ENCODE assay signal across 9 cellular contexts in genomic region chr11:62853279-62853965, GRCh38. TPM values are rescaled to one million over a fixed set of nuclear protein-coding genes. Genes with fewer than 3 reads are reported as not detected.
DNase-seq lines count a peak whose midpoint lies in the region; ATAC-seq, FAIRE-seq and TF ChIP-seq lines count a peak whose summit lies in the region.
"Had no signal": no experiment of that assay in that cellular context is flagged by ENCODE, and none has a peak within 500 bp of the region (broad histone marks: within the 10 kb centered on the region; RNA-seq: fewer than 3 reads in every experiment).

No MANE protein-coding gene starts in this region.

- H3K9ac ChIP-seq in BLaER1 treated with 17β-estradiol and CSF1 and Interleukin-3, amounts not matched to agents 10 nM and 100 nM, result peak overlapping the region; percentile 86 to 99 (median 95)
- H3K9ac ChIP-seq in IMR-90 (ENCODE audit: low read depth, low read length) (peak overlapping the region; percentile 97; the same call in 1 of the 2 replicates), GM12878 (ENCODE audit: control insufficient read depth, insufficient read depth, low read length) (peak overlapping the region; percentile 88)

- TF ChIP-seq EP300 in GM12878 (IDR thresholded peaks at IDR 0.05; ENCODE audit: borderline replicate concordance in 1 of 2, control insufficient read depth in 1 of 2, low read depth in 2 of 2, low read length in 2 of 2), result no peak

- peaks cover 37 to 48% (median 42%) of the 10 kb centered on the region in 11 experiments for H3K36me3 ChIP-seq in BLaER1 treated with 17β-estradiol and CSF1 and Interleukin-3, amounts not matched to agents 10 nM and 100 nM
- H3K36me3 ChIP-seq in IMR-90 (ENCODE audit: control insufficient read depth, insufficient read depth, low read length) (peaks cover 30% of the 10 kb centered on the region), GM12878 (ENCODE audit: control insufficient read depth in 2 of 2, insufficient read depth in 2 of 2, low read length in 1 of 2) (peaks cover 17 to 32% of the 10 kb centered on the region in 2 experiments), mesodermal cell (ENCODE audit: control insufficient read depth, insufficient read depth, low read length) (peaks cover 42% of the 10 kb centered on the region)

- H2BK5ac ChIP-seq in IMR-90 (ENCODE audit: low read depth, low read length, poor library complexity, severe bottlenecking), result no peak overlapping the region

- peaks cover 70% of the 10 kb centered on the region for H3K79me2 ChIP-seq in GM12878 (ENCODE audit: control insufficient read depth, insufficient read depth, low read length)

- TF ChIP-seq CTCF in IMR-90 (conservative IDR thresholded peaks at IDR 0.05; ENCODE audit: low read depth, low read length) (no peak), GM12878 (IDR thresholded peaks at IDR 0.05 in 2 of 3, conservative IDR thresholded peaks at IDR 0.05 in 1 of 3; ENCODE audit: control insufficient read depth in 2 of 3, extremely low read depth in 1 of 3, insufficient read depth in 1 of 3, low read depth in 3 of 3, low read length in 3 of 3) (no peak)

- POLR2A ChIA-PET in IMR-90 (lab: Charles Lee; ENCODE audit: unreplicated experiment), result no interaction called here
- POLR2A ChIA-PET in GM12878 (lab: Charles Lee), result interaction anchor here (0.5 to 7.8 kb wide), 17 partner anchors 8 to 188 kb away, joined by 3 to 92 read pairs (median 6); partner anchors contain the start of genes C11orf98, CSKMT, SLC3A2 and STX5

- DNase-seq in IMR-90 (no peak), GM12878 (ENCODE audit: low read depth, low spot score) (no peak), HT-29 (ENCODE audit: low spot score) (no peak), dedifferentiated amniotic fluid mesenchymal stem cell (ENCODE audit: extremely low spot score) (no peak)
- DNase-seq: NCI-H187 treated with DMSO at 0.1 percent for 48 hours had no signal

- H3K4me1 ChIP-seq in BLaER1 treated with 17β-estradiol and CSF1 and Interleukin-3, amounts not matched to agents 10 nM and 100 nM, result peaks cover 38 to 51% (median 45%) of the 10 kb centered on the region in 10 experiments
- peaks cover 2% of the 10 kb centered on the region; the same call in 1 of the 2 replicates for H3K4me1 ChIP-seq in IMR-90 (ENCODE audit: control insufficient read depth, insufficient read depth, low read length)
- peaks cover 17% of the 10 kb centered on the region for H3K4me1 ChIP-seq in GM12878 (ENCODE audit: control insufficient read depth, insufficient read depth, low read length)
- H3K4me1 ChIP-seq in mesodermal cell (ENCODE audit: control insufficient read depth, insufficient read depth, low read length, poor library complexity, severe bottlenecking), result peaks cover 21% of the 10 kb centered on the region

- peaks cover 40 to 58% (median 54%) of the 10 kb centered on the region in 11 experiments for H4K20me1 ChIP-seq in BLaER1 treated with 17β-estradiol and CSF1 and Interleukin-3, amounts not matched to agents 10 nM and 100 nM
- H4K20me1 ChIP-seq in IMR-90 (ENCODE audit: insufficient read depth, low read length) (peaks cover 42% of the 10 kb centered on the region), GM12878 (ENCODE audit: control insufficient read depth, insufficient read depth) (0 out of 2 replicates have a peak, but pooled peaks cover 3% of the 10 kb centered on the region)

- H2BK120ac ChIP-seq in IMR-90 (ENCODE audit: low read depth, low read length), result no peak overlapping the region

- H2AFZ ChIP-seq in IMR-90 (replicated peaks; ENCODE audit: low read length, poor library complexity), result no peak overlapping the region
- H2AFZ ChIP-seq in GM12878 (ENCODE audit: control insufficient read depth, low read depth, low read length), result no peak overlapping the region

- intact Hi-C loops in IMR-90 (cut with micrococcal nuclease) (no loop called here), GM12878 (cut with micrococcal nuclease; ENCODE audit: unreplicated experiment) (no loop called here)

- no peak overlapping the region for H2AK9ac ChIP-seq in IMR-90 (replicated peaks; ENCODE audit: low read depth, low read length, poor library complexity)

- peak overlapping the region in 9 of 11 experiments; percentile 26 to 98 (median 95); a peak in 18 of 22 replicates for H3K27ac ChIP-seq in BLaER1 treated with 17β-estradiol and CSF1 and Interleukin-3, amounts not matched to agents 10 nM and 100 nM
- no peak overlapping the region for H3K27ac ChIP-seq in IMR-90 (ENCODE audit: insufficient read depth, low read length)
- H3K27ac ChIP-seq in GM12878 (ENCODE audit: control insufficient read depth, insufficient read depth), result peak overlapping the region; percentile 61; the same call in 1 of the 2 replicates
- H3K27ac ChIP-seq in mesodermal cell (ENCODE audit: low read depth, low read length, severe bottlenecking), result peak overlapping the region; percentile 64

- no peak for TF ChIP-seq RAD21 in IMR-90 (IDR thresholded peaks at IDR 0.05; ENCODE audit: low read length)
- no peak for TF ChIP-seq RAD21 in GM12878 (IDR thresholded peaks at IDR 0.05; ENCODE audit: insufficient read depth, low read depth, low read length)

- H3K4ac ChIP-seq in IMR-90 (ENCODE audit: low read depth, low read length), result no peak overlapping the region

- H3K79me1 ChIP-seq in IMR-90 (ENCODE audit: low read depth in 1 of 2, low read length in 2 of 2), result peaks cover 20 to 50% of the 10 kb centered on the region in 2 experiments

- dilution Hi-C loops in IMR-90 (cut with HindIII; ENCODE audit: low sequenced_read_pairs, unreplicated experiment), result no loop called here

- SMC1A ChIA-PET in GM12878 (lab: Charles Lee; ENCODE audit: uncharacterized antibody, unreplicated experiment), result interaction anchor here (0.9 to 5.2 kb wide), 15 partner anchors 8 to 186 kb away, joined by 3 to 36 read pairs (median 5); partner anchors contain the start of genes SLC3A2, STX5, TEX54 and WDR74

- TF ChIP-seq POLR2A in IMR-90 (IDR thresholded peaks at IDR 0.05; ENCODE audit: low read depth, low read length) (no peak), GM12878 (IDR thresholded peaks at IDR 0.05; ENCODE audit: low read depth, low read length) (peak; percentile 45)

- no peak overlapping the region for H4K8ac ChIP-seq in IMR-90 (ENCODE audit: low read depth in 2 of 2, low read length in 2 of 2)

- peak overlapping the region; percentile 22; the same call in 1 of the 2 replicates for H3K14ac ChIP-seq in IMR-90 (replicated peaks; ENCODE audit: low read depth, low read length)

- no peak overlapping the region for H2BK20ac ChIP-seq in IMR-90 (ENCODE audit: low read depth, low read length)

- H3K4me2 ChIP-seq in BLaER1 treated with 17β-estradiol and CSF1 and Interleukin-3, amounts not matched to agents 10 nM and 100 nM, result peak overlapping the region; percentile 91 to 99 (median 97)
- H3K4me2 ChIP-seq in IMR-90 (ENCODE audit: low read depth, low read length) (peak overlapping the region; percentile 83), GM12878 (ENCODE audit: control insufficient read depth, insufficient read depth) (peak overlapping the region; percentile 94)

- H2AK5ac ChIP-seq in IMR-90 (ENCODE audit: low read depth, low read length), result no peak overlapping the region

- H3K56ac ChIP-seq in IMR-90 (ENCODE audit: extremely low read depth, insufficient read depth, low read length), result peak overlapping the region; percentile 2; the same call in 1 of the 2 replicates

- FAIRE-seq in GM12878 (lab: Jason Lieb, UNC), result no peak

- BruUV-seq in IMR-90 (replicated peaks; lab: Mats Ljungman, UMichigan), result no TSS peak
- BruUV-seq in GM12878 (replicated peaks; lab: Mats Ljungman, UMichigan), result no TSS peak

- no peak overlapping the region for H2BK15ac ChIP-seq in IMR-90 (ENCODE audit: low read depth, low read length)

- ATAC-seq in IMR-90 (ENCODE audit: low read depth) (no peak), GM12878 (no peak), HG03025 (IDR thresholded peaks at IDR 0.05; ENCODE audit: low FRiP score, unreplicated experiment) (no peak), GM18909 (IDR thresholded peaks at IDR 0.05; ENCODE audit: poor library complexity, unreplicated experiment) (no peak)

- H4K91ac ChIP-seq in IMR-90 (ENCODE audit: insufficient read depth, low read depth, low read length), result no peak overlapping the region

- H3K18ac ChIP-seq in IMR-90 (ENCODE audit: low read depth, low read length), result no peak overlapping the region

- H4K5ac ChIP-seq in IMR-90 (ENCODE audit: low read depth, low read length), result no peak overlapping the region

- in situ Hi-C loops in IMR-90 (cut with MboI; ENCODE audit: low sequenced_read_pairs) (loop anchor here (25.0 kb wide), 1 partner anchor 466 kb away; no protein-coding TSS in a partner anchor), GM12878 (cut with MboI) (no loop called here)

- H3K9me3 ChIP-seq in BLaER1 treated with 17β-estradiol and CSF1 and Interleukin-3, amounts not matched to agents 10 nM and 100 nM (replicated peaks in 1 of 11), result no peaks in the 10 kb centered on the region; a peak in 2 of 22 replicates
- H3K9me3 ChIP-seq in IMR-90 (ENCODE audit: control insufficient read depth, insufficient read depth, low read length) (no peaks in the 10 kb centered on the region), GM12878 (replicated peaks; ENCODE audit: control insufficient read depth, insufficient read depth, low read length) (no peaks in the 10 kb centered on the region), mesodermal cell (ENCODE audit: control insufficient read depth, low read length) (no peaks in the 10 kb centered on the region)

- peak overlapping the region; percentile 70 for H3K23ac ChIP-seq in IMR-90 (ENCODE audit: low read depth, low read length)

- no peaks in the 10 kb centered on the region for H3K27me3 ChIP-seq in BLaER1 treated with 17β-estradiol and CSF1 and Interleukin-3, amounts not matched to agents 10 nM and 100 nM
- H3K27me3 ChIP-seq in IMR-90 (ENCODE audit: control insufficient read depth, insufficient read depth, low read length) (no peaks in the 10 kb centered on the region), GM12878 (replicated peaks in 1 of 2; ENCODE audit: control insufficient read depth in 2 of 2, insufficient read depth in 2 of 2, low read length in 1 of 2) (no peaks in the 10 kb centered on the region)

- H3K4me3 ChIP-seq in BLaER1 treated with 17β-estradiol and CSF1 and Interleukin-3, amounts not matched to agents 10 nM and 100 nM, result peak overlapping the region; percentile 82 to 96 (median 89)
- H3K4me3 ChIP-seq in IMR-90 (ENCODE audit: insufficient read depth, low read depth, low read length) (peak overlapping the region; percentile 17), GM12878 (peak overlapping the region; percentile 91), mesodermal cell (ENCODE audit: extremely low read depth, insufficient read depth, low read length, poor library complexity, severe bottlenecking) (peak overlapping the region; percentile 92)

- WGBS in IMR-90 (ENCODE audit: extremely low coverage in 2 of 2, insufficient read length in 1 of 2), 2 experiments, result 67% methylated on average over 1 of the region's 7 CpGs; no CpG with 5 or more reads in 1 of the 2 experiments
- 10% methylated on average over 7 of the region's 7 CpGs for WGBS in GM12878 (ENCODE audit: insufficient coverage, insufficient replicate concordance, low lambda C conversion rate, missing lambda C conversion rate)
- 51 to 100% methylated on average over 1 to 4 of the region's 7 CpGs for WGBS in mesodermal cell (ENCODE audit: insufficient coverage in 2 of 2), 2 experiments

- CTCF ChIA-PET in IMR-90 (lab: Yijun Ruan, JAX), result no interaction called here
- CTCF ChIA-PET in GM12878 (lab: Yijun Ruan, JAX), result interaction anchor here (0.6 to 5.9 kb wide), 8 partner anchors 8 to 310 kb away, joined by 3 to 68 read pairs (median 4); partner anchors contain the start of gene TMEM179B

- 0 out of 2 replicates have a peak, but pooled peaks cover 4% of the 10 kb centered on the region for H3K9me1 ChIP-seq in IMR-90 (ENCODE audit: insufficient read depth, low read length)

- RAD21 ChIA-PET in GM12878 (lab: Charles Lee; ENCODE audit: unreplicated experiment), result interaction anchor here (1.0 to 3.6 kb wide), 6 partner anchors 10 to 241 kb away, joined by 3 to 31 read pairs (median 4); partner anchors contain the start of genes C11orf98, CSKMT, EML3 and TMEM179B

RNA-seq across cellular contexts. Expression of gene WDR74, which starts 14.0 kb away (rescaled TPM):
- total RNA-seq in IMR-90 (2012; rRNA removed) (40.8 and 44.3 TPM in 2 replicates), GM12878 (2014; rRNA removed) (101 and 103 TPM in 2 replicates), GM12878 (2014; rRNA removed; fragmentation: Illumina TruSeq; extraction: Trizol) (54.4 and 58.0 TPM in 2 replicates), GM12878 (2021) (63.8 and 72.3 TPM in 2 replicates)
- polyA plus RNA-seq in IMR-90 (2012; rRNA removed) (38.4 and 41.9 TPM in 2 replicates), GM12878 (2011; rRNA removed) (36.2 and 54.3 TPM in 2 replicates), GM12878 (2014; fragmentation: Illumina TruSeq; extraction: Trizol) (34.5 and 54.3 TPM in 2 replicates), GM12878 (2014; fragmentation: Nextera tagmentation; extraction: Ambion mirVana) (10 to 100 TPM; 18.2 to 54.5 TPM), GM12878 (2014; rRNA removed) (86.6 and 99.0 TPM in 2 replicates), GM12878 (2016; fragmentation: Nextera tagmentation; extraction: Ambion mirVana) (10 to 100 TPM; 63.4 to 74.4 TPM)
- polyA plus RNA-seq in IMR-90 (2012; cell fraction: cytosol; rRNA removed), result 31.9 and 59.9 TPM in 2 replicates
- polyA plus RNA-seq in IMR-90 (2012; cell fraction: nucleus; rRNA removed; ENCODE audit: low replicate concordance), result 66.2 and 131 TPM in 2 replicates
- total RNA-seq in GM12878 (2013; cell fraction: nucleolus; rRNA removed), result 62.3 and 66.4 TPM in 2 replicates
- 38.3 TPM for polyA plus RNA-seq in GM12878 (2011; ENCODE audit: low read depth)
- 69.3 and 90.8 TPM in 2 replicates for polyA plus RNA-seq in GM12878 (2011; cell fraction: cytosol; rRNA removed)
- 163 and 166 TPM in 2 replicates for polyA plus RNA-seq in GM12878 (2011; cell fraction: nucleus; rRNA removed)
- polyA plus RNA-seq in GM12878 (2012), result 51.9 and 71.4 TPM in 2 replicates
- 68.5 and 73.3 TPM in 2 replicates for polyA minus RNA-seq in GM12878 (2011; rRNA and poly(A)+ RNA removed)
- polyA minus RNA-seq in GM12878 (2011; cell fraction: cytosol; rRNA and poly(A)+ RNA removed), result 33.9 and 55.1 TPM in 2 replicates
- 141 and 157 TPM in 2 replicates for polyA minus RNA-seq in GM12878 (2011; cell fraction: nucleus; rRNA and poly(A)+ RNA removed)
- 93.1 TPM for polyA plus RNA-seq in mesodermal cell (2013, experiment 1 of 2)
- polyA plus RNA-seq in mesodermal cell (2013, experiment 2 of 2), result 110 TPM
- 183 and 191 TPM in 2 replicates for total RNA-seq in HT-29 (2014; rRNA removed; shearing (Covaris generic))

RNA-seq across cellular contexts. Expression of gene TEX54, which starts 20.8 kb away (rescaled TPM):
- total RNA-seq in IMR-90 (2012; rRNA removed), result not detected in 2 replicates
- not detected in 2 replicates for polyA plus RNA-seq in IMR-90 (2012; rRNA removed)
- not detected in 2 replicates for polyA plus RNA-seq in IMR-90 (2012; cell fraction: cytosol; rRNA removed)
- polyA plus RNA-seq in IMR-90 (2012; cell fraction: nucleus; rRNA removed; ENCODE audit: low replicate concordance), result not detected in 2 replicates
- not detected in 2 replicates for total RNA-seq in GM12878 (2013; cell fraction: nucleolus; rRNA removed)
- total RNA-seq in GM12878 (2014; rRNA removed), result 0.68 TPM in 1 of 2 replicates, not detected in the other
- total RNA-seq in GM12878 (2014; rRNA removed; fragmentation: Illumina TruSeq; extraction: Trizol), result not detected in 2 replicates
- not detected in 2 replicates for total RNA-seq in GM12878 (2021)
- polyA plus RNA-seq in GM12878 (2011; ENCODE audit: low read depth), result not detected
- not detected in 2 replicates for polyA plus RNA-seq in GM12878 (2011; rRNA removed)
- not detected in 2 replicates for polyA plus RNA-seq in GM12878 (2011; cell fraction: cytosol; rRNA removed)
- polyA plus RNA-seq in GM12878 (2011; cell fraction: nucleus; rRNA removed), result 0.48 TPM in 1 of 2 replicates, not detected in the other
- polyA plus RNA-seq in GM12878 (2012), result 0.58 TPM in 1 of 2 replicates, not detected in the other
- not detected in 2 replicates for polyA plus RNA-seq in GM12878 (2014; fragmentation: Illumina TruSeq; extraction: Trizol)
- polyA plus RNA-seq in GM12878 (2014; fragmentation: Nextera tagmentation; extraction: Ambion mirVana), result not detected
- not detected in 2 replicates for polyA plus RNA-seq in GM12878 (2014; rRNA removed)
- polyA plus RNA-seq in GM12878 (2016; fragmentation: Nextera tagmentation; extraction: Ambion mirVana), result under 1 TPM; 0.38 to 0.51 TPM
- polyA minus RNA-seq in GM12878 (2011; rRNA and poly(A)+ RNA removed), result not detected in 2 replicates
- not detected in 2 replicates for polyA minus RNA-seq in GM12878 (2011; cell fraction: cytosol; rRNA and poly(A)+ RNA removed)
- polyA minus RNA-seq in GM12878 (2011; cell fraction: nucleus; rRNA and poly(A)+ RNA removed), result 1.1 TPM in 1 of 2 replicates, not detected in the other
- polyA plus RNA-seq in mesodermal cell (2013, experiment 1 of 2), result not detected
- polyA plus RNA-seq in mesodermal cell (2013, experiment 2 of 2), result not detected
- 0.61 TPM in 1 of 2 replicates, not detected in the other for total RNA-seq in HT-29 (2014; rRNA removed; shearing (Covaris generic))

RNA-seq across cellular contexts. Expression of gene STX5, which starts 21.6 kb away (rescaled TPM):
- total RNA-seq in IMR-90 (2012; rRNA removed), result 48.6 and 49.5 TPM in 2 replicates
- 43.1 and 43.5 TPM in 2 replicates for polyA plus RNA-seq in IMR-90 (2012; rRNA removed)
- polyA plus RNA-seq in IMR-90 (2012; cell fraction: cytosol; rRNA removed), result 24.5 and 39.6 TPM in 2 replicates
- 35.4 and 47.9 TPM in 2 replicates for polyA plus RNA-seq in IMR-90 (2012; cell fraction: nucleus; rRNA removed; ENCODE audit: low replicate concordance)
- total RNA-seq in GM12878 (2013; cell fraction: nucleolus; rRNA removed), result 28.8 and 33.0 TPM in 2 replicates
- 32.3 and 35.4 TPM in 2 replicates for total RNA-seq in GM12878 (2014; rRNA removed)
- total RNA-seq in GM12878 (2014; rRNA removed; fragmentation: Illumina TruSeq; extraction: Trizol), result 23.5 and 24.8 TPM in 2 replicates
- 28.6 and 33.5 TPM in 2 replicates for total RNA-seq in GM12878 (2021)
- 19.9 TPM for polyA plus RNA-seq in GM12878 (2011; ENCODE audit: low read depth)
- polyA plus RNA-seq in GM12878 (2011; rRNA removed), result 22.1 and 30.0 TPM in 2 replicates
- 38.2 and 43.3 TPM in 2 replicates for polyA plus RNA-seq in GM12878 (2011; cell fraction: cytosol; rRNA removed)
- 29.4 and 36.1 TPM in 2 replicates for polyA plus RNA-seq in GM12878 (2011; cell fraction: nucleus; rRNA removed)
- polyA plus RNA-seq in GM12878 (2012), result 34.5 and 35.2 TPM in 2 replicates
- 25.0 and 30.7 TPM in 2 replicates for polyA plus RNA-seq in GM12878 (2014; fragmentation: Illumina TruSeq; extraction: Trizol)
- polyA plus RNA-seq in GM12878 (2014; fragmentation: Nextera tagmentation; extraction: Ambion mirVana), result 1 to 10 TPM; 3.8 to 4.5 TPM
- polyA plus RNA-seq in GM12878 (2014; rRNA removed), result 31.1 and 32.8 TPM in 2 replicates
- polyA plus RNA-seq in GM12878 (2016; fragmentation: Nextera tagmentation; extraction: Ambion mirVana), result 10 to 100 TPM; 21.6 to 21.9 TPM
- 45.3 and 57.3 TPM in 2 replicates for polyA minus RNA-seq in GM12878 (2011; rRNA and poly(A)+ RNA removed)
- polyA minus RNA-seq in GM12878 (2011; cell fraction: cytosol; rRNA and poly(A)+ RNA removed), result 9.8 and 11.3 TPM in 2 replicates
- 15.1 and 16.0 TPM in 2 replicates for polyA minus RNA-seq in GM12878 (2011; cell fraction: nucleus; rRNA and poly(A)+ RNA removed)
- 54.7 TPM for polyA plus RNA-seq in mesodermal cell (2013, experiment 1 of 2)
- polyA plus RNA-seq in mesodermal cell (2013, experiment 2 of 2), result 54.2 TPM
- 64.6 and 80.6 TPM in 2 replicates for total RNA-seq in HT-29 (2014; rRNA removed; shearing (Covaris generic))

RNA-seq across cellular contexts. Expression of gene SLC3A2, which starts 27.3 kb away (rescaled TPM):
- total RNA-seq in IMR-90 (2012; rRNA removed) (114 and 140 TPM in 2 replicates), GM12878 (2014; rRNA removed) (143 and 147 TPM in 2 replicates), GM12878 (2014; rRNA removed; fragmentation: Illumina TruSeq; extraction: Trizol) (72.2 and 79.6 TPM in 2 replicates), GM12878 (2021) (113 and 114 TPM in 2 replicates)
- polyA plus RNA-seq in IMR-90 (2012; rRNA removed) (239 TPM in 2 replicates), GM12878 (2011; rRNA removed) (127 and 134 TPM in 2 replicates), GM12878 (2014; fragmentation: Illumina TruSeq; extraction: Trizol) (79.7 and 80.9 TPM in 2 replicates), GM12878 (2014; fragmentation: Nextera tagmentation; extraction: Ambion mirVana) (10 to 100 TPM in 1 of 2 experiments, 1 to 10 TPM in 1; 6.9 to 17.0 TPM), GM12878 (2014; rRNA removed) (98.0 and 105 TPM in 2 replicates), GM12878 (2016; fragmentation: Nextera tagmentation; extraction: Ambion mirVana) (100 to 1,000 TPM; 148 to 158 TPM)
- polyA plus RNA-seq in IMR-90 (2012; cell fraction: cytosol; rRNA removed), result 251 and 299 TPM in 2 replicates
- polyA plus RNA-seq in IMR-90 (2012; cell fraction: nucleus; rRNA removed; ENCODE audit: low replicate concordance), result 340 and 413 TPM in 2 replicates
- total RNA-seq in GM12878 (2013; cell fraction: nucleolus; rRNA removed), result 136 and 176 TPM in 2 replicates
- polyA plus RNA-seq in GM12878 (2011; ENCODE audit: low read depth), result 90.7 TPM
- polyA plus RNA-seq in GM12878 (2011; cell fraction: cytosol; rRNA removed), result 156 and 165 TPM in 2 replicates
- 299 and 395 TPM in 2 replicates for polyA plus RNA-seq in GM12878 (2011; cell fraction: nucleus; rRNA removed)
- 117 and 182 TPM in 2 replicates for polyA plus RNA-seq in GM12878 (2012)
- 78.4 and 115 TPM in 2 replicates for polyA minus RNA-seq in GM12878 (2011; rRNA and poly(A)+ RNA removed)
- polyA minus RNA-seq in GM12878 (2011; cell fraction: cytosol; rRNA and poly(A)+ RNA removed), result 83.3 and 96.2 TPM in 2 replicates
- polyA minus RNA-seq in GM12878 (2011; cell fraction: nucleus; rRNA and poly(A)+ RNA removed), result 89.7 and 103 TPM in 2 replicates
- 157 TPM for polyA plus RNA-seq in mesodermal cell (2013, experiment 1 of 2)
- 150 TPM for polyA plus RNA-seq in mesodermal cell (2013, experiment 2 of 2)
- total RNA-seq in HT-29 (2014; rRNA removed; shearing (Covaris generic)), result 418 and 438 TPM in 2 replicates

RNA-seq across cellular contexts. Expression of gene NXF1, which starts 48.2 kb away (rescaled TPM):
- total RNA-seq in IMR-90 (2012; rRNA removed), result 26.3 and 27.5 TPM in 2 replicates
- polyA plus RNA-seq in IMR-90 (2012; rRNA removed), result 90.4 and 97.4 TPM in 2 replicates
- 43.9 and 49.0 TPM in 2 replicates for polyA plus RNA-seq in IMR-90 (2012; cell fraction: cytosol; rRNA removed)
- 354 and 360 TPM in 2 replicates for polyA plus RNA-seq in IMR-90 (2012; cell fraction: nucleus; rRNA removed; ENCODE audit: low replicate concordance)
- 67.4 and 78.6 TPM in 2 replicates for total RNA-seq in GM12878 (2013; cell fraction: nucleolus; rRNA removed)
- total RNA-seq in GM12878 (2014; rRNA removed), result 30.6 and 31.8 TPM in 2 replicates
- 22.4 and 28.0 TPM in 2 replicates for total RNA-seq in GM12878 (2014; rRNA removed; fragmentation: Illumina TruSeq; extraction: Trizol)
- total RNA-seq in GM12878 (2021), result 51.8 and 56.2 TPM in 2 replicates
- 42.2 TPM for polyA plus RNA-seq in GM12878 (2011; ENCODE audit: low read depth)
- polyA plus RNA-seq in GM12878 (2011; rRNA removed), result 8.9 and 20.7 TPM in 2 replicates
- 40.7 and 50.6 TPM in 2 replicates for polyA plus RNA-seq in GM12878 (2011; cell fraction: cytosol; rRNA removed)
- polyA plus RNA-seq in GM12878 (2011; cell fraction: nucleus; rRNA removed), result 196 and 244 TPM in 2 replicates
- polyA plus RNA-seq in GM12878 (2012), result 49.3 and 62.3 TPM in 2 replicates
- 74.9 and 84.9 TPM in 2 replicates for polyA plus RNA-seq in GM12878 (2014; fragmentation: Illumina TruSeq; extraction: Trizol)
- 10 to 100 TPM; 23.4 to 37.5 TPM for polyA plus RNA-seq in GM12878 (2014; fragmentation: Nextera tagmentation; extraction: Ambion mirVana)
- 43.7 and 64.1 TPM in 2 replicates for polyA plus RNA-seq in GM12878 (2014; rRNA removed)
- 10 to 100 TPM; 71.7 to 75.5 TPM for polyA plus RNA-seq in GM12878 (2016; fragmentation: Nextera tagmentation; extraction: Ambion mirVana)
- 21.9 and 22.9 TPM in 2 replicates for polyA minus RNA-seq in GM12878 (2011; rRNA and poly(A)+ RNA removed)
- polyA minus RNA-seq in GM12878 (2011; cell fraction: cytosol; rRNA and poly(A)+ RNA removed), result 13.2 and 14.7 TPM in 2 replicates
- polyA minus RNA-seq in GM12878 (2011; cell fraction: nucleus; rRNA and poly(A)+ RNA removed), result 26.2 and 37.8 TPM in 2 replicates
- polyA plus RNA-seq in mesodermal cell (2013, experiment 1 of 2), result 47.4 TPM
- polyA plus RNA-seq in mesodermal cell (2013, experiment 2 of 2), result 44.0 TPM
- total RNA-seq in HT-29 (2014; rRNA removed; shearing (Covaris generic)), result 24.4 and 31.7 TPM in 2 replicates

Comparison
In these comparisons a context has a peak if more than half of its experiments do, and no peak if none do; other contexts are left out.
1. H3K4me3 ChIP-seq: peak in every context shown above with its lines; median percentile 92 in mesodermal cell; 91 in GM12878; 89 in BLaER1 treated with 17β-estradiol and CSF1 and Interleukin-3, amounts not matched to agents 10 nM and 100 nM; 17 in IMR-90.